Comparison of ENCODE assay signal across 1 cellular context in genomic region chr1:178093958-178094751, GRCh38.
TF ChIP-seq lines count a peak whose summit lies in the region.

Gene RASAL2 (plus strand): TSS chr1:178094104. CDS start chr1:178094493, 389 bp downstream.

TF ChIP-seq in HEK293, 187 proteins besides CTCF, POLR2A, EP300 and RAD21 (continued from another document and continues in another):
- TF ChIP-seq BCL6B (tag by site-specific recombination; IDR thresholded peaks at IDR 0.05) (no peak), ZNF626 (tag by site-specific recombination; IDR thresholded peaks at IDR 0.05) (no peak), ZSCAN18 (tag by site-specific recombination; IDR thresholded peaks at IDR 0.05) (no peak), ZBTB1 (tag by site-specific recombination; IDR thresholded peaks at IDR 0.05) (no peak), TCF7L2 (IDR thresholded peaks at IDR 0.05; ENCODE audit: borderline replicate concordance, low read depth, low read length) (no peak), ZNF184 (tag by site-specific recombination; IDR thresholded peaks at IDR 0.05) (no peak), ZNF19 (tag by site-specific recombination; IDR thresholded peaks at IDR 0.05; ENCODE audit: low read depth) (no peak), ZNF423 (tag by site-specific recombination; IDR thresholded peaks at IDR 0.05) (no peak), ZBTB17 (tag by site-specific recombination; IDR thresholded peaks at IDR 0.05) (no peak), ZNF112 (tag by site-specific recombination; IDR thresholded peaks at IDR 0.05) (no peak), ZNF239 (tag by site-specific recombination; IDR thresholded peaks at IDR 0.05) (no peak), WT1 (tag by site-specific recombination; IDR thresholded peaks at IDR 0.05) (peak; percentile 74), ZNF791 (tag by site-specific recombination; IDR thresholded peaks at IDR 0.05) (no peak), ZNF37A (tag by site-specific recombination; IDR thresholded peaks at IDR 0.05) (no peak), ZNF792 (tag by site-specific recombination; IDR thresholded peaks at IDR 0.05) (no peak), ZNF362 (tag by site-specific recombination; IDR thresholded peaks at IDR 0.05) (no peak), ZNF211 (tag by site-specific recombination; IDR thresholded peaks at IDR 0.05; ENCODE audit: low read depth) (no peak), ZNF155 (tag by site-specific recombination; IDR thresholded peaks at IDR 0.05) (no peak), PRDM10 (tag by site-specific recombination; IDR thresholded peaks at IDR 0.05) (peak; percentile 69), MZF1 (tag by site-specific recombination; IDR thresholded peaks at IDR 0.05; ENCODE audit: borderline replicate concordance) (0 out of 2 replicates have a peak, but pooled peaks have one; percentile 39), PBX3 (CRISPR knock-in tag; IDR thresholded peaks at IDR 0.05) (no peak), ZNF391 (tag by site-specific recombination; IDR thresholded peaks at IDR 0.05; ENCODE audit: borderline replicate concordance, low read depth) (peak; percentile 11; the same call in 1 of the 2 replicates), ZNF10 (tag by site-specific recombination; IDR thresholded peaks at IDR 0.05) (no peak; the same call in 1 of the 2 replicates), EGR2 (tag by site-specific recombination; IDR thresholded peaks at IDR 0.05; ENCODE audit: low read depth) (peak; percentile 79), ZNF175 (tag by site-specific recombination; IDR thresholded peaks at IDR 0.05) (no peak), ZNF302 (tag by site-specific recombination; IDR thresholded peaks at IDR 0.05; ENCODE audit: low read depth) (no peak), SALL2 (tag by site-specific recombination; IDR thresholded peaks at IDR 0.05; ENCODE audit: borderline replicate concordance) (no peak), ZBTB49 (tag by site-specific recombination; IDR thresholded peaks at IDR 0.05; ENCODE audit: low read depth) (no peak), ZNF510 (tag by site-specific recombination; IDR thresholded peaks at IDR 0.05; ENCODE audit: insufficient replicate concordance) (no peak), ZNF138 (tag by site-specific recombination; IDR thresholded peaks at IDR 0.05; ENCODE audit: borderline replicate concordance) (no peak), ZSCAN5A (tag by site-specific recombination; IDR thresholded peaks at IDR 0.05) (0 out of 2 replicates have a peak, but pooled peaks have one; percentile 26), AEBP2 (tag by site-specific recombination; IDR thresholded peaks at IDR 0.05; ENCODE audit: borderline replicate concordance) (no peak), ZNF354C (tag by site-specific recombination; IDR thresholded peaks at IDR 0.05; ENCODE audit: borderline replicate concordance, low read depth) (no peak), INSM2 (tag by site-specific recombination; IDR thresholded peaks at IDR 0.05) (no peak), PRDM2 (tag by site-specific recombination; IDR thresholded peaks at IDR 0.05; ENCODE audit: borderline replicate concordance) (no peak), PRDM1 (tag by site-specific recombination; IDR thresholded peaks at IDR 0.05) (no peak)
